Comparison of ENCODE assay signal across 22 cellular contexts in the genomic region with DNA sequence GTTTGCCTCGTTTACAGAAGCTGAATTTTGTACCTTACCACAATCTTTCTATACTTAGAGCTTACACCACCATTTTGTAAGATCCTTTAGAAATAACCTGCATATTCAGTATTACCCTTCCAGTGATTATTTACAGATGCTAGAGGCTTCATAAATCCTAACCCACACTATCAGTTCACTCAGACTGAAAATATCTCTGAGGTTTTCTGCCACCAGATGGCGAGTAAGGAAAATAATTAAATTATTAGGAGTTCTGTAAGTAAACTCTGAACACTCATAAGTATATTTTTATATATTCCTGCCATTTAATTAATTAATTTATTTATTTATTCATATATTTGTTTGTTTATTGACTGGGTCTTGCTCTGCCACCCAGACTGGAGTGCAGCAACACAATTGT.
DNase-seq lines count a peak whose midpoint lies in the region; TF ChIP-seq lines count a peak whose summit lies in the region.
"Had no signal": no experiment of that assay in that cellular context is flagged by ENCODE, and none has a peak within 500 bp of the region (broad histone marks: within the 10 kb centered on the region; RNA-seq: fewer than 3 reads in every experiment).

No MANE protein-coding gene starts in this region.

- no peaks in the 10 kb centered on the region for H4K20me1 ChIP-seq in PC-9 (ENCODE audit: insufficient read depth)
- H4K20me1 ChIP-seq: BLaER1 treated with 17β-estradiol and CSF1 and Interleukin-3, amounts not matched to agents 10 nM and 100 nM had no signal

- H3K27me3 ChIP-seq in BE2C (no peaks in the 10 kb centered on the region), PC-9 (ENCODE audit: insufficient read depth, low read depth) (no peaks in the 10 kb centered on the region)
- H3K27me3 ChIP-seq: adrenal gland; BLaER1 treated with 17β-estradiol and CSF1 and Interleukin-3, amounts not matched to agents 10 nM and 100 nM; cardiac muscle cell; SJSA1; upper lobe of left lung had no signal

- H3K36me3 ChIP-seq in BE2C = no peaks in the 10 kb centered on the region
- H3K36me3 ChIP-seq in PC-9 (ENCODE audit: low read depth) = no peaks in the 10 kb centered on the region
- H3K36me3 ChIP-seq: adrenal gland; BLaER1 treated with 17β-estradiol and CSF1 and Interleukin-3, amounts not matched to agents 10 nM and 100 nM; cardiac muscle cell; SJSA1; upper lobe of left lung had no signal

- H3K27ac ChIP-seq in PC-9 = no peak overlapping the region
- H3K27ac ChIP-seq: adrenal gland; BLaER1 treated with 17β-estradiol and CSF1 and Interleukin-3, amounts not matched to agents 10 nM and 100 nM; cardiac muscle cell; epithelial cell of prostate; SJSA1; upper lobe of left lung had no signal

- CTCF ChIA-PET in PC-9 (lab: Charles Lee) = no interaction called here

- H3F3A ChIP-seq in PC-9 (ENCODE audit: insufficient read depth, low read depth) = no peaks in the 10 kb centered on the region

- H3K9me3 ChIP-seq in BE2C = no peaks in the 10 kb centered on the region
- H3K9me3 ChIP-seq in PC-9 (ENCODE audit: insufficient read depth, low read depth) = no peaks in the 10 kb centered on the region; the same call in 1 of the 2 replicates
- H3K9me3 ChIP-seq: adrenal gland; BLaER1 treated with 17β-estradiol and CSF1 and Interleukin-3, amounts not matched to agents 10 nM and 100 nM; upper lobe of left lung had no signal

- no TSS peak for BruUV-seq in PC-9 (replicated peaks; lab: Mats Ljungman, UMichigan)

- H3K4me1 ChIP-seq in BE2C = no peaks in the 10 kb centered on the region
- H3K4me1 ChIP-seq in PC-9 (replicated peaks; ENCODE audit: insufficient read depth) = no peaks in the 10 kb centered on the region
- H3K4me1 ChIP-seq: adrenal gland; BLaER1 treated with 17β-estradiol and CSF1 and Interleukin-3, amounts not matched to agents 10 nM and 100 nM; SJSA1; upper lobe of left lung had no signal

- peak overlapping the region; percentile 46; the same call in 1 of the 2 replicates for H2AFZ ChIP-seq in PC-9

- H3K4me3 ChIP-seq in BE2C (ENCODE audit: low read depth, low read length) = no peak overlapping the region
- no peak overlapping the region for H3K4me3 ChIP-seq in PC-9
- no peak overlapping the region for H3K4me3 ChIP-seq in choroid plexus epithelial cell (ENCODE audit: low read depth, low read length)
- H3K4me3 ChIP-seq: adrenal gland; BLaER1 treated with 17β-estradiol and CSF1 and Interleukin-3, amounts not matched to agents 10 nM and 100 nM; cardiac muscle cell; SJSA1; upper lobe of left lung had no signal

- no peaks in the 10 kb centered on the region for H3K79me2 ChIP-seq in PC-9 (ENCODE audit: low read depth)

- H3K4me2 ChIP-seq in PC-9 = no peak overlapping the region
- H3K4me2 ChIP-seq: BLaER1 treated with 17β-estradiol and CSF1 and Interleukin-3, amounts not matched to agents 10 nM and 100 nM had no signal

- intact Hi-C loops in PC-9 (cut with micrococcal nuclease; ENCODE audit: unreplicated experiment) (no loop called here), cardiac septum (cut with DNase I) (no loop called here)

- DNase-seq in BE2C = no peak
- DNase-seq in HCEC 1CT = peak; percentile 38
- DNase-seq in PC-9 = no peak
- DNase-seq in choroid plexus epithelial cell (ENCODE audit: low read depth) = peak; percentile 21
- DNase-seq in cardiac septum (ENCODE audit: low spot score) = no peak
- DNase-seq in GOT3 (lab: John Stamatoyannopoulos, UW) = no peak
- DNase-seq in kidney tubule cell (ENCODE audit: low spot score) = no peak
- DNase-seq: activated CD4-positive, alpha-beta memory T cell treated with anti-CD3 and anti-CD28 coated beads, Interleukin-2, amount 10 ng/mL, durations not matched to agents 7 days and 5 days; activated CD4-positive, CD25-positive, alpha-beta regulatory T cell; activated gamma-delta T cell treated with Interleukin-2 at 50 U/mL for 16 hours; activated T-cell treated with anti-CD3 and anti-CD28 coated beads for 4 hours; adrenal gland; hippocampal formation; NCI-H1092 treated with DMSO at 0.1 percent for 48 hours; NCI-H2029 treated with DMSO at 0.1 percent for 48 hours; NCI-H524 treated with DMSO at 0.1 percent for 48 hours; stimulated activated CD4-positive, alpha-beta T cell treated with anti-CD3 and anti-CD28 coated beads, Interleukin-4, amount 100 ng/mL, for 4 hours; upper lobe of left lung had no signal

- TF ChIP-seq CTCF in BE2C (IDR thresholded peaks at IDR 0.05; ENCODE audit: low read depth, low read length) (peak; percentile 29), PC-9 (conservative IDR thresholded peaks at IDR 0.05) (no peak; the same call in 1 of the 2 replicates), choroid plexus epithelial cell (conservative IDR thresholded peaks at IDR 0.05; ENCODE audit: low read depth, low read length) (peak; percentile 33)

- no peaks in the 10 kb centered on the region for H3K9me2 ChIP-seq in PC-9 (ENCODE audit: insufficient read depth)

- POLR2A ChIA-PET in PC-9 (lab: Charles Lee; ENCODE audit: unreplicated experiment) = no interaction called here

Comparison
In these comparisons a context has a peak if more than half of its experiments do, and no peak if none do; other contexts are left out.
1. DNase-seq: peak in HCEC 1CT (single experiment) and choroid plexus epithelial cell (single experiment); none in BE2C (single experiment), PC-9 (0 of 2), cardiac septum (single experiment), GOT3 (single experiment) and kidney tubule cell (single experiment).